Comparison of ENCODE assay signal across 32 cellular contexts in the genomic region with DNA sequence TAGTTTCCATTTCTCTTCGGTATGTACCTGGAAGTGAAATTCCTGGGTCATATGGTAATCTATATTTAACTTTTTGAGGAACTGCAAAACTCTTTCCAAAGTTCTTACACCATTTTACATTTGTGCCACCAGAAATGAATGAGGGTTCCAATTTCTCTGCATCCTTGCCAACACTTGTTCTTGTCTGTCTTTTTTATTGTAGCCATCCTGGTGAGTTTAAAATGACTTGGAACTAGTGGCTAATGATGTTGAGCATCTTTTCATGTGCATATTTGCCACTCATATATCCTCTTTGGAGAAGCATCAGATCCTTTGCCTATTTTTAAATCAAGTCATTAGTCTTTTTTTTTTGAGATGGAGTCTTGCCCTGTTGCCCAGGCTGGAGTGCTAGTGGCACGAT.
"Had no signal": no experiment of that assay in that cellular context is flagged by ENCODE, and none has a peak within 500 bp of the region (broad histone marks: within the 10 kb centered on the region; RNA-seq: fewer than 3 reads in every experiment).

No MANE protein-coding gene starts in this region.

- H3K79me2 ChIP-seq: hepatocyte had no signal

- H2AFZ ChIP-seq: hepatocyte had no signal

- H3K4me3 ChIP-seq: esophagus muscularis mucosa, gastroesophageal sphincter, heart right ventricle, hepatocyte had no signal

- H3K36me3 Mint-ChIP-seq: WTC11 had no signal

- H3K27ac ChIP-seq: brain microvascular endothelial cell, esophagus muscularis mucosa, foreskin keratinocyte, gastroesophageal sphincter, heart right ventricle, hepatocyte, VCaP had no signal

- H3K9me3 Mint-ChIP-seq: activated CD8-positive, alpha-beta T cell treated with anti-CD3 and anti-CD28 coated beads for 36 hours; activated naive CD4-positive, alpha-beta T cell treated with anti-CD3 and anti-CD28 coated beads for 36 hours; activated naive CD4-positive, alpha-beta T cell treated with anti-CD3 and anti-CD28 coated beads, Interleukin-2, amount 50 U/mL, for 24 hours; activated T-cell treated with anti-CD3 and anti-CD28 coated beads, Interleukin-2, amount 50 U/mL, for 4 hours; activated T-helper 2 cell treated with anti-CD3 and anti-CD28 coated beads, Interferon-gamma antibody, Interleukin-2, Interleukin-4, amounts not matched to agents 10 μg/mL and 5 μg/mL and 100 μg/mL, durations not matched to agents 14 hours and 24 hours and 36 hours; effector memory CD8-positive, alpha-beta T cell; T-helper 2 cell treated with Interferon-gamma antibody and Interleukin-4, amounts not matched to agents 5 μg/mL and 100 μg/mL, for 36 hours; WTC11 had no signal

- DNase-seq: activated CD4-positive, alpha-beta T cell treated with anti-CD3 and anti-CD28 coated beads for 48 hours; activated CD4-positive, alpha-beta T cell treated with anti-CD3 and anti-CD28 coated beads, Interleukin-2, amount 50 U/mL, for 1 hour; activated CD4-positive, alpha-beta T cell treated with anti-CD3 and anti-CD28 coated beads, Interleukin-2, amount 50 U/mL, for 48 hours; activated CD8-positive, alpha-beta memory T cell treated with anti-CD3 and anti-CD28 coated beads for 24 hours; activated CD8-positive, alpha-beta T cell treated with anti-CD3 and anti-CD28 coated beads for 36 hours; activated effector memory CD4-positive, alpha-beta T cell treated with anti-CD3 and anti-CD28 coated beads, Interleukin-2, amount 50 U/mL, for 16 hours; activated naive CD4-positive, alpha-beta T cell treated with anti-CD3 and anti-CD28 coated beads for 36 hours; activated T-cell treated with anti-CD3 and anti-CD28 coated beads, Interleukin-2, amount 50 U/mL, for 4 hours; amniotic stem cell; anterior cingulate cortex; brain microvascular endothelial cell; caudate nucleus; cortex of kidney; dermis blood vessel endothelial cell; effector CD4-positive, alpha-beta T cell; effector memory CD8-positive, alpha-beta T cell; erythroblast; foreskin keratinocyte; heart right ventricle; T-helper 1 cell; T-helper 17 cell; T1000 had no signal

- H3K4me2 ChIP-seq: hepatocyte had no signal

- H3K27ac Mint-ChIP-seq: activated CD8-positive, alpha-beta T cell treated with anti-CD3 and anti-CD28 coated beads for 36 hours; activated naive CD4-positive, alpha-beta T cell treated with anti-CD3 and anti-CD28 coated beads for 36 hours; activated T-helper 2 cell treated with anti-CD3 and anti-CD28 coated beads, Interferon-gamma antibody, Interleukin-2, Interleukin-4, amounts not matched to agents 10 μg/mL and 5 μg/mL and 100 μg/mL, durations not matched to agents 14 hours and 24 hours and 36 hours; T-helper 2 cell treated with Interferon-gamma antibody and Interleukin-4, amounts not matched to agents 5 μg/mL and 100 μg/mL, for 36 hours; WTC11 had no signal

- H3K4me1 Mint-ChIP-seq: WTC11 had no signal

- H3K36me3 ChIP-seq: brain microvascular endothelial cell had no signal

- FAIRE-seq: astrocyte, colon had no signal

- H3K27me3 Mint-ChIP-seq: activated CD8-positive, alpha-beta T cell treated with anti-CD3 and anti-CD28 coated beads for 36 hours; activated naive CD4-positive, alpha-beta T cell treated with anti-CD3 and anti-CD28 coated beads, Interleukin-2, amount 50 U/mL, for 24 hours; effector memory CD8-positive, alpha-beta T cell; T-helper 17 cell had no signal

- ATAC-seq: activated CD8-positive, alpha-beta T cell treated with anti-CD3 and anti-CD28 coated beads for 36 hours; activated T-cell treated with anti-CD3 and anti-CD28 coated beads, Interleukin-2, amount 50 U/mL, for 4 hours; effector memory CD8-positive, alpha-beta T cell; foreskin keratinocyte; gastroesophageal sphincter; heart right ventricle; T-helper 17 cell; WTC11 had no signal

- H3K4me3 Mint-ChIP-seq: activated CD8-positive, alpha-beta T cell treated with anti-CD3 and anti-CD28 coated beads for 36 hours; activated naive CD4-positive, alpha-beta T cell treated with anti-CD3 and anti-CD28 coated beads for 36 hours; activated naive CD4-positive, alpha-beta T cell treated with anti-CD3 and anti-CD28 coated beads, Interleukin-2, amount 50 U/mL, for 24 hours; activated T-cell treated with anti-CD3 and anti-CD28 coated beads, Interleukin-2, amount 50 U/mL, for 4 hours; effector memory CD8-positive, alpha-beta T cell; T-helper 17 cell; T-helper 2 cell treated with Interferon-gamma antibody and Interleukin-4, amounts not matched to agents 5 μg/mL and 100 μg/mL, for 36 hours; WTC11 had no signal

- H3K4me1 ChIP-seq: esophagus muscularis mucosa, foreskin keratinocyte, gastroesophageal sphincter, heart right ventricle had no signal

- H3K27me3 ChIP-seq: brain microvascular endothelial cell, esophagus muscularis mucosa, foreskin keratinocyte, gastroesophageal sphincter, heart right ventricle, hepatocyte had no signal

- H3K9me3 ChIP-seq: esophagus muscularis mucosa had no signal
